In the genomic region with DNA sequence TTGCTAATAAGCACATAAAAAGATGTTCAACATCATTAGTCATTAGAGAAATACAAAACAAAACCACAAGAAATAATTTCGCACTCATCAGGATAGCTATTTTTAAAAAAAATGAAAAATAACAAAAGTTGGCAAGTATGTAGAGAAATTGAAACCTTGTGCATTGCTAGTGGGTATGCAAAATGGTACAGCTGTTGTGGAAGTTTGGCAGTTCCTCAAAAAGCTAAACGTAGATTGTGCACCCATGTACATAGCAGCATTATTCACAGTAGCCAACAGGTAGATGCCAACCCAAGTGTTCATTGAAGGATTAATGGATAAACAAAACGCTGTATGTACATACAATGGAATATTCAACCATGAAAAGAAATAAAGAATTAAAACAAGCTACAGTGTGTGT, we compare ENCODE assay signal across 10 cellular contexts.
DNase-seq lines count a peak whose midpoint lies in the region; ATAC-seq, FAIRE-seq and TF ChIP-seq lines count a peak whose summit lies in the region.
"Had no signal": no experiment of that assay in that cellular context is flagged by ENCODE, and none has a peak within 500 bp of the region (broad histone marks: within the 10 kb centered on the region; RNA-seq: fewer than 3 reads in every experiment).

No MANE protein-coding gene starts in this region.

- no peak for FAIRE-seq in D721Med (lab: Jason Lieb, UNC)

- ATAC-seq in GM18502 (IDR thresholded peaks at IDR 0.05; ENCODE audit: poor library complexity, unreplicated experiment) (peak; percentile 83), GM19467 (IDR thresholded peaks at IDR 0.05; ENCODE audit: unreplicated experiment) (peak; percentile 68), HG02798 (IDR thresholded peaks at IDR 0.05; ENCODE audit: poor library complexity, unreplicated experiment) (peak; percentile 92), HG03432 (IDR thresholded peaks at IDR 0.05; ENCODE audit: unreplicated experiment) (peak; percentile 91)

- no peak for DNase-seq in pons (ENCODE audit: low spot score)
- DNase-seq in D721Med (ENCODE audit: insufficient read length, low spot score), result no peak
- no peak for DNase-seq in NCI-H2227 treated with DMSO at 0.1 percent for 48 hours (lab: John Stamatoyannopoulos, UW)
- DNase-seq in DMS53 (lab: John Stamatoyannopoulos, UW), result no peak
- DNase-seq: activated CD8-positive, alpha-beta memory T cell treated with anti-CD3 and anti-CD28 coated beads, Interleukin-2, amount 50 U/mL, for 4 hours; Calu3 had no signal

- no peak for TF ChIP-seq CTCF in D721Med (IDR thresholded peaks at IDR 0.05; ENCODE audit: insufficient read depth, missing control alignments)
